Comparison of ENCODE assay signal across 27 cellular contexts in the genomic region with DNA sequence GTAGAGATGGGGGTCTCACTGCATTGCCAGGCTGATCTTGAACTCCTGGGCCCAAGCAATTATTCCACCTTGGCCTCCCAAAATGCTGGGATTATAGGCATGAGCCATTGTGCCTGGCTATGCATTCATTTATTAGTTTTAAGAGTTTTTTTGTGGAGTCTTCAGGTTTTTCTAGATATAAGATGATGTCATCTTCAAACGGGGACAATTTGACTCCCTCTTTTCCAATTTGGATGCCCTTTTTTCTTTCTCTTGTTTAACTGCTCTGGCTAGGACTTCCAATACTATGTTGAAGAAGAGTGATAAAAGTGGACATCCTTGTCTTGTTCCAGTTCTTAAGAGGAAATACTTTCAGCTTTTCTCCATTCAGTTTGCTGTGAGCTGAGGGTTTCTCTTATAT.
"Had no signal": no experiment of that assay in that cellular context is flagged by ENCODE, and none has a peak within 500 bp of the region (broad histone marks: within the 10 kb centered on the region; RNA-seq: fewer than 3 reads in every experiment).

No MANE protein-coding gene starts in this region.

- FAIRE-seq: urothelium cell line had no signal

- H3K36me3 ChIP-seq: stomach, suprapubic skin, thoracic aorta, thyroid gland, tibial artery, tibial nerve, transverse colon, upper lobe of left lung, upper lobe of right lung, uterus, vagina had no signal

- H3K4me1 ChIP-seq: suprapubic skin, testis, thyroid gland, tibial artery, tibial nerve, transverse colon, upper lobe of left lung, upper lobe of right lung, uterus, vagina had no signal

- H3K4me3 ChIP-seq: stomach, suprapubic skin, testis, thoracic aorta, thyroid gland, tibial artery, tibial nerve, transverse colon, upper lobe of left lung, upper lobe of right lung, uterus, vagina had no signal

- ATAC-seq: stimulated activated effector memory CD8-positive, alpha-beta T cell treated with anti-CD3 and anti-CD28 coated beads, Interleukin-12 subunit alpha, Interleukin-12 subunit beta, amount 100 ng/mL, for 72 hours; stimulated activated memory B cell treated with anti-CD40 and anti-IgM and Interleukin-4, amounts not matched to agents 10 μg/mL and 1 μg/mL and 100 μg/mL, for 72 hours; stimulated activated naive B cell treated with anti-CD40 and anti-IgM and Interleukin-4, amounts not matched to agents 10 μg/mL and 1 μg/mL and 100 μg/mL, for 72 hours; stimulated activated naive CD8-positive, alpha-beta T cell treated with anti-CD3 and anti-CD28 coated beads, Interleukin-15, amount 100 ng/mL, for 72 hours; stimulated activated naive CD8-positive, alpha-beta T cell treated with anti-CD3 and anti-CD28 coated beads, Interleukin-15, Interleukin-2, amounts not matched to agents 100 U/mL and 50 U/mL, for 24 hours; upper lobe of right lung had no signal

- H3K27me3 ChIP-seq: stomach, suprapubic skin, testis, thyroid gland, tibial artery, tibial nerve, transverse colon, upper lobe of left lung, upper lobe of right lung, uterus, vagina had no signal

- H3K9me3 ChIP-seq: testis, thyroid gland, uterus, vagina had no signal

- H3K27ac ChIP-seq: stomach, suprapubic skin, testis, thoracic aorta, thyroid gland, tibial artery, tibial nerve, transverse colon, upper lobe of left lung, upper lobe of right lung, uterus, vagina had no signal

- DNase-seq: stimulated activated CD4-positive, alpha-beta T cell treated with anti-CD3 and anti-CD28 coated beads, Interleukin-2, amount 100 ng/mL, for 48 hours; stimulated activated CD4-positive, alpha-beta T cell treated with anti-CD3 and anti-CD28 coated beads, Interleukin-4, amount 100 ng/mL, for 1 hour; stimulated activated CD4-positive, alpha-beta T cell treated with anti-CD3 and anti-CD28 coated beads, Interleukin-4, amount 100 ng/mL, for 24 hours; stimulated activated CD4-positive, alpha-beta T cell treated with anti-CD3 and anti-CD28 coated beads, Interleukin-4, amount 100 ng/mL, for 4 hours; stimulated activated CD8-positive, alpha-beta memory T cell treated with anti-CD3 and anti-CD28 coated beads, Interleukin-4, amount 100 ng/mL, for 48 hours; stimulated activated naive B cell treated with anti-CD40 and anti-IgM and Interleukin-4, amounts not matched to agents 10 μg/mL and 1 μg/mL and 100 μg/mL, for 72 hours; stimulated activated naive CD4-positive, alpha-beta T cell; stimulated activated naive CD4-positive, alpha-beta T cell treated with Interleukin-2 at 50 U/mL for 16 hours; stimulated activated naive CD8-positive, alpha-beta T cell treated with anti-CD3 and anti-CD28 coated beads, Interleukin-15, amount 100 ng/mL, for 72 hours; stimulated activated naive CD8-positive, alpha-beta T cell treated with anti-CD3 and anti-CD28 coated beads, Interleukin-15, Interleukin-2, amounts not matched to agents 100 U/mL and 50 U/mL, for 24 hours; stomach; substantia nigra; testis; thyroid gland; tibial artery; transverse colon; trophoblast cell; upper lobe of left lung; upper lobe of right lung; uterus had no signal
